ENCODE assay signal across 1 cellular context in the genomic region with DNA sequence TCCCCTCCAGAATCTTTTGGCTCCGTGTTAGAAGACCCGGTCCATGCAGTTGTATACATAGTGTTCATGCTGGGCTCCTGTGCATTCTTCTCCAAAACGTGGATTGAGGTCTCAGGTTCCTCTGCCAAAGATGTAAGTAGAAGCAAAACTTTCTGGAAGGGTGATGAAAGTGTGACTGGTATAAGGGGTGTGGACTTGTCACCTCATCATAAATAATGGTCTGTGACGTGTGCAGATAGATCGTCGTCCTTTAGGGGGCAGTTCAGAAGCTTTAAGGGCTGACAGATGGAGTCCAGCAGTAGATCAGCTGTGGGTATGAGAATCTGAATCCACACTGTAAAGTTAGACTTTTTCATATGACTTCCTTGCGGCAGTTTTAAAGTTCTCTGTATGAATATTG.
TF ChIP-seq lines count a peak whose summit lies in the region.

No MANE protein-coding gene starts in this region.

TF ChIP-seq in SK-N-SH, 30 proteins besides CTCF, POLR2A, EP300 and RAD21 (continued from another document):
- TF ChIP-seq, protein P1, sequence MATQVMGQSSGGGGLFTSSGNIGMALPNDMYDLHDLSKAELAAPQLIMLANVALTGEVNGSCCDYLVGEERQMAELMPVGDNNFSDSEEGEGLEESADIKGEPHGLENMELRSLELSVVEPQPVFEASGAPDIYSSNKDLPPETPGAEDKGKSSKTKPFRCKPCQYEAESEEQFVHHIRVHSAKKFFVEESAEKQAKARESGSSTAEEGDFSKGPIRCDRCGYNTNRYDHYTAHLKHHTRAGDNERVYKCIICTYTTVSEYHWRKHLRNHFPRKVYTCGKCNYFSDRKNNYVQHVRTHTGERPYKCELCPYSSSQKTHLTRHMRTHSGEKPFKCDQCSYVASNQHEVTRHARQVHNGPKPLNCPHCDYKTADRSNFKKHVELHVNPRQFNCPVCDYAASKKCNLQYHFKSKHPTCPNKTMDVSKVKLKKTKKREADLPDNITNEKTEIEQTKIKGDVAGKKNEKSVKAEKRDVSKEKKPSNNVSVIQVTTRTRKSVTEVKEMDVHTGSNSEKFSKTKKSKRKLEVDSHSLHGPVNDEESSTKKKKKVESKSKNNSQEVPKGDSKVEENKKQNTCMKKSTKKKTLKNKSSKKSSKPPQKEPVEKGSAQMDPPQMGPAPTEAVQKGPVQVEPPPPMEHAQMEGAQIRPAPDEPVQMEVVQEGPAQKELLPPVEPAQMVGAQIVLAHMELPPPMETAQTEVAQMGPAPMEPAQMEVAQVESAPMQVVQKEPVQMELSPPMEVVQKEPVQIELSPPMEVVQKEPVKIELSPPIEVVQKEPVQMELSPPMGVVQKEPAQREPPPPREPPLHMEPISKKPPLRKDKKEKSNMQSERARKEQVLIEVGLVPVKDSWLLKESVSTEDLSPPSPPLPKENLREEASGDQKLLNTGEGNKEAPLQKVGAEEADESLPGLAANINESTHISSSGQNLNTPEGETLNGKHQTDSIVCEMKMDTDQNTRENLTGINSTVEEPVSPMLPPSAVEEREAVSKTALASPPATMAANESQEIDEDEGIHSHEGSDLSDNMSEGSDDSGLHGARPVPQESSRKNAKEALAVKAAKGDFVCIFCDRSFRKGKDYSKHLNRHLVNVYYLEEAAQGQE (IDR thresholded peaks at IDR 0.05; ENCODE audit: low read depth, low read length) = no peak
- TF ChIP-seq, protein P2, sequence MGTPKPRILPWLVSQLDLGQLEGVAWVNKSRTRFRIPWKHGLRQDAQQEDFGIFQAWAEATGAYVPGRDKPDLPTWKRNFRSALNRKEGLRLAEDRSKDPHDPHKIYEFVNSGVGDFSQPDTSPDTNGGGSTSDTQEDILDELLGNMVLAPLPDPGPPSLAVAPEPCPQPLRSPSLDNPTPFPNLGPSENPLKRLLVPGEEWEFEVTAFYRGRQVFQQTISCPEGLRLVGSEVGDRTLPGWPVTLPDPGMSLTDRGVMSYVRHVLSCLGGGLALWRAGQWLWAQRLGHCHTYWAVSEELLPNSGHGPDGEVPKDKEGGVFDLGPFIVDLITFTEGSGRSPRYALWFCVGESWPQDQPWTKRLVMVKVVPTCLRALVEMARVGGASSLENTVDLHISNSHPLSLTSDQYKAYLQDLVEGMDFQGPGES (IDR thresholded peaks at IDR 0.05; ENCODE audit: low read depth, low read length) = no peak
- TF ChIP-seq RCOR1 (IDR thresholded peaks at IDR 0.05; ENCODE audit: low read length) = no peak
TF ChIP-seq in SK-N-SH: peak in this region for 1.
